17 cellular contexts compared by ENCODE assay signal in genomic region chr2:97988722-97989121, GRCh38.
"Had no signal": no experiment of that assay in that cellular context is flagged by ENCODE, and none has a peak within 500 bp of the region (broad histone marks: within the 10 kb centered on the region; RNA-seq: fewer than 3 reads in every experiment).

No MANE protein-coding gene starts in this region.

- FAIRE-seq: TTC549 had no signal

- H3K36me3 ChIP-seq: right atrium auricular region, suprapubic skin, upper lobe of left lung had no signal

- DNase-seq: activated CD4-positive, CD25-positive, alpha-beta regulatory T cell; activated CD8-positive, alpha-beta memory T cell treated with anti-CD3 and anti-CD28 coated beads, Interleukin-2, amount 50 U/mL, for 48 hours; activated gamma-delta T cell; activated T-cell treated with anti-CD3 and anti-CD28 coated beads, Interleukin-2, amount 50 U/mL, for 72 hours; amygdala; effector memory CD4-positive, alpha-beta T cell; foreskin keratinocyte; kidney glomerular epithelial cell; mesendoderm; nucleus accumbens; stimulated activated CD4-positive, alpha-beta T cell treated with anti-CD3 and anti-CD28 coated beads, Interleukin-4, amount 100 ng/mL, for 4 hours; stimulated activated CD8-positive, alpha-beta memory T cell treated with anti-CD3 and anti-CD28 coated beads, Interleukin-4, amount 100 ng/mL, for 48 hours; upper lobe of left lung had no signal

- H3K27ac ChIP-seq: foreskin keratinocyte, right atrium auricular region, suprapubic skin, upper lobe of left lung had no signal

- H3K9me3 ChIP-seq: suprapubic skin, upper lobe of left lung had no signal

- ATAC-seq: activated T-cell treated with anti-CD3 and anti-CD28 coated beads, Interleukin-2, amount 50 U/mL, for 72 hours; foreskin keratinocyte had no signal

- H3K4me3 ChIP-seq: right atrium auricular region, smooth muscle cell, suprapubic skin, upper lobe of left lung had no signal

- H3K4me2 ChIP-seq: smooth muscle cell had no signal

- H3K27me3 ChIP-seq: foreskin keratinocyte, right atrium auricular region, suprapubic skin, upper lobe of left lung had no signal
